15 cellular contexts compared by ENCODE assay signal in genomic region chr20:4989570-4989969, GRCh38. TPM values are rescaled to one million over a fixed set of nuclear protein-coding genes. Genes with fewer than 3 reads are reported as not detected.
DNase-seq lines count a peak whose midpoint lies in the region; ATAC-seq and TF ChIP-seq lines count a peak whose summit lies in the region.
"Had no signal": no experiment of that assay in that cellular context is flagged by ENCODE, and none has a peak within 500 bp of the region (broad histone marks: within the 10 kb centered on the region; RNA-seq: fewer than 3 reads in every experiment).

No MANE protein-coding gene starts in this region.

- H3K9me3 ChIP-seq in OCI-LY7 (ENCODE audit: low read length): no peaks in the 10 kb centered on the region
- no peaks in the 10 kb centered on the region for H3K9me3 ChIP-seq in aorta (ENCODE audit: control insufficient read depth, low read length)

- peak overlapping the region; percentile 20 for H3K27ac Mint-ChIP-seq in activated CD4-positive, alpha-beta memory T cell treated with anti-CD3 and anti-CD28 coated beads for 36 hours
- H3K27ac Mint-ChIP-seq in activated CD4-positive, alpha-beta memory T cell treated with anti-CD3 and anti-CD28 coated beads, Interleukin-2, amount 10 ng/mL, durations not matched to agents 7 days and 5 days: no peak overlapping the region
- H3K27ac Mint-ChIP-seq in naive B cell: peak overlapping the region; percentile 67 to 98 (median 92)
- H3K27ac Mint-ChIP-seq in chondrocyte (ENCODE audit: unreplicated experiment): no peak overlapping the region
- H3K27ac Mint-ChIP-seq: T-helper 17 cell had no signal

- H3K27me3 Mint-ChIP-seq in activated CD4-positive, alpha-beta memory T cell treated with anti-CD3 and anti-CD28 coated beads for 36 hours: no peaks in the 10 kb centered on the region
- H3K27me3 Mint-ChIP-seq in activated CD4-positive, alpha-beta memory T cell treated with anti-CD3 and anti-CD28 coated beads, Interleukin-2, amount 10 ng/mL, durations not matched to agents 7 days and 5 days: no peaks in the 10 kb centered on the region
- H3K27me3 Mint-ChIP-seq in naive B cell (no peaks in the 10 kb centered on the region), chondrocyte (ENCODE audit: low read depth) (no peaks in the 10 kb centered on the region)
- H3K27me3 Mint-ChIP-seq: T-helper 17 cell had no signal

- H3K4me2 ChIP-seq in OCI-LY7 (ENCODE audit: low read length): peak overlapping the region; percentile 70

- H3K4me1 ChIP-seq in OCI-LY7 (ENCODE audit: insufficient read depth, low read length, poor library complexity, severe bottlenecking) (peaks cover 91% of the 10 kb centered on the region), aorta (ENCODE audit: control insufficient read depth in 1 of 2, insufficient read depth in 2 of 2, low read length in 2 of 2) (peaks cover 0 to 2% of the 10 kb centered on the region in 2 donors)

- H3K4me1 Mint-ChIP-seq in activated CD4-positive, alpha-beta memory T cell treated with anti-CD3 and anti-CD28 coated beads for 36 hours (ENCODE audit: low read depth): peaks cover 34% of the 10 kb centered on the region
- peaks cover 11% of the 10 kb centered on the region for H3K4me1 Mint-ChIP-seq in activated CD4-positive, alpha-beta memory T cell treated with anti-CD3 and anti-CD28 coated beads, Interleukin-2, amount 10 ng/mL, durations not matched to agents 7 days and 5 days
- peaks cover 39 to 89% (median 77%) of the 10 kb centered on the region in 3 donors for H3K4me1 Mint-ChIP-seq in naive B cell
- H3K4me1 Mint-ChIP-seq in chondrocyte (ENCODE audit: low read depth): peaks cover 20% of the 10 kb centered on the region

- no peaks in the 10 kb centered on the region for H3K9me2 ChIP-seq in OCI-LY7 (ENCODE audit: insufficient read depth, low read length)

- H3K36me3 Mint-ChIP-seq in activated CD4-positive, alpha-beta memory T cell treated with anti-CD3 and anti-CD28 coated beads for 36 hours: peaks cover under 1% of the 10 kb centered on the region
- H3K36me3 Mint-ChIP-seq in activated CD4-positive, alpha-beta memory T cell treated with anti-CD3 and anti-CD28 coated beads, Interleukin-2, amount 10 ng/mL, durations not matched to agents 7 days and 5 days (ENCODE audit: low read depth): no peaks in the 10 kb centered on the region
- H3K36me3 Mint-ChIP-seq in naive B cell (no peaks in the 10 kb centered on the region), chondrocyte (ENCODE audit: low read depth) (no peaks in the 10 kb centered on the region)

- H3K27me3 ChIP-seq in aorta (ENCODE audit: control insufficient read depth in 1 of 2, insufficient read depth in 2 of 2, low read length in 1 of 2): no peaks in the 10 kb centered on the region

- BruUV-seq in OCI-LY7 (replicated peaks; lab: Mats Ljungman, UMichigan): no TSS peak

- H3K79me2 ChIP-seq in OCI-LY7 (ENCODE audit: insufficient read depth, low read depth, low read length): peaks cover 73% of the 10 kb centered on the region; the same call in 1 of the 2 replicates

- intact Hi-C loops in activated CD4-positive, alpha-beta memory T cell treated with anti-CD3 and anti-CD28 coated beads for 36 hours (cut with micrococcal nuclease): no loop called here
- intact Hi-C loops in OCI-LY7 (cut with micrococcal nuclease; ENCODE audit: unreplicated experiment): loop anchor here (1.0 to 5.0 kb wide), 2 partner anchors 9 to 103 kb away; no protein-coding TSS in a partner anchor
- intact Hi-C loops in aorta (cut with DNase I): no loop called here

- H4K20me1 ChIP-seq in OCI-LY7 (ENCODE audit: insufficient read depth, low read length): peaks cover 14% of the 10 kb centered on the region; the same call in 1 of the 2 replicates

- no peaks in the 10 kb centered on the region for H3K9me3 Mint-ChIP-seq in activated CD4-positive, alpha-beta memory T cell treated with anti-CD3 and anti-CD28 coated beads for 36 hours
- H3K9me3 Mint-ChIP-seq in activated CD4-positive, alpha-beta memory T cell treated with anti-CD3 and anti-CD28 coated beads, Interleukin-2, amount 10 ng/mL, durations not matched to agents 7 days and 5 days: no peaks in the 10 kb centered on the region
- no peaks in the 10 kb centered on the region for H3K9me3 Mint-ChIP-seq in naive B cell
- no peaks in the 10 kb centered on the region for H3K9me3 Mint-ChIP-seq in chondrocyte (ENCODE audit: low read depth)

- peak; percentile 56 for ATAC-seq in GM21367 (IDR thresholded peaks at IDR 0.05; ENCODE audit: unreplicated experiment)
- ATAC-seq in naive B cell (ENCODE audit: low read depth in 2 of 2): peak; percentile 52 to 65
- ATAC-seq in aorta (ENCODE audit: low FRiP score): no peak
- ATAC-seq: right cardiac atrium, T-helper 17 cell had no signal

- H3K4me3 ChIP-seq in OCI-LY7 (ENCODE audit: low read depth, low read length, poor library complexity, severe bottlenecking) (peak overlapping the region; percentile 51), aorta (ENCODE audit: low read length in 2 of 2) (no peak overlapping the region)

- no peak overlapping the region for H3K4me3 Mint-ChIP-seq in activated CD4-positive, alpha-beta memory T cell treated with anti-CD3 and anti-CD28 coated beads for 36 hours
- no peak overlapping the region for H3K4me3 Mint-ChIP-seq in activated CD4-positive, alpha-beta memory T cell treated with anti-CD3 and anti-CD28 coated beads, Interleukin-2, amount 10 ng/mL, durations not matched to agents 7 days and 5 days
- H3K4me3 Mint-ChIP-seq in naive B cell (peak overlapping the region; percentile 18 to 84 (median 69)), chondrocyte (ENCODE audit: unreplicated experiment) (no peak overlapping the region)
- H3K4me3 Mint-ChIP-seq: T-helper 17 cell had no signal

- 66 to 71% methylated on average over 5 of the region's 5 CpGs for WGBS in aorta, 2 donors

- TF ChIP-seq CTCF in OCI-LY7 (conservative IDR thresholded peaks at IDR 0.05; ENCODE audit: low read length) (no peak), chondrocyte (IDR thresholded peaks at IDR 0.05) (no peak)

- POLR2A ChIA-PET in activated CD4-positive, alpha-beta memory T cell treated with anti-CD3 and anti-CD28 coated beads for 36 hours (lab: Charles Lee): no interaction called here
- POLR2A ChIA-PET in activated CD4-positive, alpha-beta memory T cell treated with anti-CD3 and anti-CD28 coated beads, Interleukin-2, amount 10 ng/mL, durations not matched to agents 7 days and 5 days (lab: Charles Lee): no interaction called here
- POLR2A ChIA-PET in OCI-LY7 (lab: Charles Lee): interaction anchor here (0.6 to 1.4 kb wide), 5 partner anchors 11 to 1078 kb away, joined by 3 to 6 read pairs (median 4); partner anchors contain the start of gene PCNA

- peak overlapping the region; percentile 89 for H3K27ac ChIP-seq in OCI-LY7 (ENCODE audit: low read depth, low read length, poor library complexity, severe bottlenecking)
- no peak overlapping the region for H3K27ac ChIP-seq in aorta (ENCODE audit: low read depth in 1 of 2, low read length in 2 of 2)

- peak overlapping the region; percentile 34; the same call in 1 of the 2 replicates for H2AFZ ChIP-seq in OCI-LY7 (ENCODE audit: low read length)

- peak; percentile 55 for DNase-seq in activated CD4-positive, alpha-beta memory T cell treated with anti-CD3 and anti-CD28 coated beads for 36 hours
- DNase-seq in activated CD4-positive, alpha-beta memory T cell treated with anti-CD3 and anti-CD28 coated beads, Interleukin-2, amount 10 ng/mL, durations not matched to agents 7 days and 5 days: no peak
- peak; percentile 83 for DNase-seq in OCI-LY7 (ENCODE audit: low spot score)
- peak; percentile 49 for DNase-seq in naive B cell
- no peak for DNase-seq in aorta
- no peak for DNase-seq in cerebellum (ENCODE audit: low spot score)
- DNase-seq in chondrocyte (ENCODE audit: low spot score): no peak
- DNase-seq: cerebellar nuclear complex; GDM1; mammary epithelial cell; NCI-H1930; right cardiac atrium; stimulated activated CD4-positive, alpha-beta T cell treated with anti-CD3 and anti-CD28 coated beads, Interleukin-4, amount 100 ng/mL, for 1 hour; T-helper 17 cell had no signal

- H3K36me3 ChIP-seq in OCI-LY7 (ENCODE audit: insufficient read depth, low read length) (no peaks in the 10 kb centered on the region), aorta (ENCODE audit: control insufficient read depth in 1 of 2, insufficient read depth in 2 of 2, low read length in 1 of 2) (no peaks in the 10 kb centered on the region)

- CTCF ChIA-PET in activated CD4-positive, alpha-beta memory T cell treated with anti-CD3 and anti-CD28 coated beads for 36 hours (lab: Charles Lee): no interaction called here
- CTCF ChIA-PET in activated CD4-positive, alpha-beta memory T cell treated with anti-CD3 and anti-CD28 coated beads, Interleukin-2, amount 10 ng/mL, durations not matched to agents 7 days and 5 days (lab: Charles Lee): interaction anchor here (0.6 to 0.8 kb wide), 2 partner anchors 32 to 110 kb away, joined by 3 read pairs; no protein-coding TSS in a partner anchor
- CTCF ChIA-PET in OCI-LY7 (lab: Charles Lee; ENCODE audit: unreplicated experiment): interaction anchor here (0.5 kb wide), 1 partner anchor 944 kb away, joined by 3 read pairs; no protein-coding TSS in a partner anchor

RNA-seq across cellular contexts. Expression of gene SLC23A2, which starts 11.7 kb away (rescaled TPM):
- total RNA-seq in activated CD4-positive, alpha-beta memory T cell treated with anti-CD3 and anti-CD28 coated beads for 36 hours: 10 to 100 TPM; 14.0 to 14.9 TPM
- 10 to 100 TPM; 12.9 to 14.1 TPM for total RNA-seq in activated CD4-positive, alpha-beta memory T cell treated with anti-CD3 and anti-CD28 coated beads, Interleukin-2, amount 10 ng/mL, durations not matched to agents 7 days and 5 days
- 12.7 and 14.3 TPM in 2 replicates for total RNA-seq in OCI-LY7 (2014; rRNA removed; shearing (Covaris generic))
- total RNA-seq in OCI-LY7 (2022) (24.2 and 25.7 TPM in 2 replicates), aorta (10 to 100 TPM; 26.0 to 38.2 TPM), cerebellum (47.6 TPM), chondrocyte (24.0 to 25.1 TPM (median 24.2 TPM) in 3 replicates)
- polyA plus RNA-seq in naive B cell (ENCODE audit: low read depth in 6 of 6) (10 to 100 TPM in 2 of 6 donors, 1 to 10 TPM in 4; 5.0 to 10.8 (median 7.1) TPM), aorta (1 to 10 TPM; 3.5 to 9.8 TPM)

Comparison
In these comparisons a context has a peak if more than half of its experiments do, and no peak if none do; other contexts are left out.
1. DNase-seq: peak in activated CD4-positive, alpha-beta memory T cell treated with anti-CD3 and anti-CD28 coated beads for 36 hours (single experiment), OCI-LY7 (single experiment) and naive B cell (single experiment); none in activated CD4-positive, alpha-beta memory T cell treated with anti-CD3 and anti-CD28 coated beads, Interleukin-2, amount 10 ng/mL, durations not matched to agents 7 days and 5 days (single experiment), aorta (0 of 2), cerebellum (single experiment) and chondrocyte (single experiment).
2. H3K27ac Mint-ChIP-seq: peak in activated CD4-positive, alpha-beta memory T cell treated with anti-CD3 and anti-CD28 coated beads for 36 hours (single experiment) and naive B cell (6 of 6); none in activated CD4-positive, alpha-beta memory T cell treated with anti-CD3 and anti-CD28 coated beads, Interleukin-2, amount 10 ng/mL, durations not matched to agents 7 days and 5 days (single experiment) and chondrocyte (single experiment).
3. H3K4me3 Mint-ChIP-seq: peak in naive B cell (8 of 8); none in activated CD4-positive, alpha-beta memory T cell treated with anti-CD3 and anti-CD28 coated beads for 36 hours (single experiment), activated CD4-positive, alpha-beta memory T cell treated with anti-CD3 and anti-CD28 coated beads, Interleukin-2, amount 10 ng/mL, durations not matched to agents 7 days and 5 days (single experiment) and chondrocyte (single experiment).